ENCODE assay signal across 14 cellular contexts in genomic region chr16:84569382-84569987, GRCh38. TPM values are rescaled to one million over a fixed set of nuclear protein-coding genes. Genes with fewer than 3 reads are reported as not detected.
DNase-seq lines count a peak whose midpoint lies in the region; ATAC-seq lines count a peak whose summit lies in the region.
"Had no signal": no experiment of that assay in that cellular context is flagged by ENCODE, and none has a peak within 500 bp of the region (broad histone marks: within the 10 kb centered on the region; RNA-seq: fewer than 3 reads in every experiment).

No MANE protein-coding gene starts in this region.

- CTCF ChIA-PET in activated CD4-positive, alpha-beta T cell treated with anti-CD3 and anti-CD28 coated beads, Interleukin-2, amount 10 ng/mL, durations not matched to agents 7 days and 5 days (lab: Charles Lee), result interaction anchor here (1.1 kb wide), 2 partner anchors 12 to 13 kb away, joined by 3 read pairs; no protein-coding TSS in a partner anchor

- no peak overlapping the region for H3K4me3 Mint-ChIP-seq in effector memory CD8-positive, alpha-beta T cell
- H3K4me3 Mint-ChIP-seq in activated CD4-positive, alpha-beta T cell treated with anti-CD3 and anti-CD28 coated beads, Interleukin-2, amount 10 ng/mL, durations not matched to agents 7 days and 5 days, result no peak overlapping the region
- H3K4me3 Mint-ChIP-seq: activated naive CD4-positive, alpha-beta T cell treated with anti-CD3 and anti-CD28 coated beads for 36 hours had no signal

- peaks cover 14 to 28% of the 10 kb centered on the region in 2 donors for H3K4me1 Mint-ChIP-seq in effector memory CD8-positive, alpha-beta T cell (ENCODE audit: low read depth in 2 of 2)
- peaks cover 57% of the 10 kb centered on the region for H3K4me1 Mint-ChIP-seq in activated CD4-positive, alpha-beta T cell treated with anti-CD3 and anti-CD28 coated beads, Interleukin-2, amount 10 ng/mL, durations not matched to agents 7 days and 5 days

- peak; percentile 26 for ATAC-seq in effector memory CD8-positive, alpha-beta T cell (replicated peaks)
- no peak for ATAC-seq in HG02852 (IDR thresholded peaks at IDR 0.05; ENCODE audit: unreplicated experiment)

- H3K27me3 Mint-ChIP-seq in effector memory CD8-positive, alpha-beta T cell, result no peaks in the 10 kb centered on the region
- no peaks in the 10 kb centered on the region for H3K27me3 Mint-ChIP-seq in activated CD4-positive, alpha-beta T cell treated with anti-CD3 and anti-CD28 coated beads, Interleukin-2, amount 10 ng/mL, durations not matched to agents 7 days and 5 days

- no peaks in the 10 kb centered on the region for H3K9me3 Mint-ChIP-seq in effector memory CD8-positive, alpha-beta T cell
- peaks cover 15% of the 10 kb centered on the region for H3K9me3 Mint-ChIP-seq in activated CD4-positive, alpha-beta T cell treated with anti-CD3 and anti-CD28 coated beads, Interleukin-2, amount 10 ng/mL, durations not matched to agents 7 days and 5 days

- peaks cover 43% of the 10 kb centered on the region for H3K36me3 Mint-ChIP-seq in effector memory CD8-positive, alpha-beta T cell (ENCODE audit: insufficient read depth)
- peaks cover 89% of the 10 kb centered on the region for H3K36me3 Mint-ChIP-seq in activated CD4-positive, alpha-beta T cell treated with anti-CD3 and anti-CD28 coated beads, Interleukin-2, amount 10 ng/mL, durations not matched to agents 7 days and 5 days (ENCODE audit: low read depth)

- POLR2A ChIA-PET in activated CD4-positive, alpha-beta T cell treated with anti-CD3 and anti-CD28 coated beads, Interleukin-2, amount 10 ng/mL, durations not matched to agents 7 days and 5 days (lab: Charles Lee), result interaction anchor here (0.6 kb wide), 1 partner anchor 83 kb away, joined by 3 read pairs; no protein-coding TSS in a partner anchor

- DNase-seq in GF-D8 (lab: John Stamatoyannopoulos, UW) (peak; percentile 8), NOMO-1 treated with DMSO at 0.1 percent for 48 hours (lab: John Stamatoyannopoulos, UW; ENCODE audit: unreplicated experiment) (peak; percentile 97), pons (ENCODE audit: low spot score) (peak; percentile 78), NCI-H2081 (lab: John Stamatoyannopoulos, UW) (no peak)
- DNase-seq in effector memory CD8-positive, alpha-beta T cell, result no peak
- no peak for DNase-seq in activated CD4-positive, alpha-beta T cell treated with anti-CD3 and anti-CD28 coated beads, Interleukin-2, amount 10 ng/mL, durations not matched to agents 7 days and 5 days
- DNase-seq: activated CD4-positive, alpha-beta T cell treated with anti-CD3 and anti-CD28 coated beads for 4 hours; activated naive CD4-positive, alpha-beta T cell treated with anti-CD3 and anti-CD28 coated beads for 36 hours; central memory CD4-positive, alpha-beta T cell; esophagus squamous epithelium; NCI-H1092 treated with DMSO at 0.1 percent for 48 hours; NCI-H526 treated with DMSO at 0.1 percent for 48 hours; sigmoid colon had no signal

- peak overlapping the region in 1 of 2 donors; percentile 67 for H3K27ac Mint-ChIP-seq in effector memory CD8-positive, alpha-beta T cell
- no peak overlapping the region for H3K27ac Mint-ChIP-seq in activated CD4-positive, alpha-beta T cell treated with anti-CD3 and anti-CD28 coated beads, Interleukin-2, amount 10 ng/mL, durations not matched to agents 7 days and 5 days
- H3K27ac Mint-ChIP-seq: activated naive CD4-positive, alpha-beta T cell treated with anti-CD3 and anti-CD28 coated beads for 36 hours had no signal

RNA-seq across cellular contexts. Expression of gene COTL1, which starts 48.4 kb away (rescaled TPM):
- 100 to 1,000 TPM; 780 to 845 TPM for total RNA-seq in activated CD4-positive, alpha-beta T cell treated with anti-CD3 and anti-CD28 coated beads, Interleukin-2, amount 10 ng/mL, durations not matched to agents 7 days and 5 days

Comparison
In these comparisons a context has a peak if more than half of its experiments do, and no peak if none do; other contexts are left out.
1. DNase-seq: peak in GF-D8 (single experiment), NOMO-1 treated with DMSO at 0.1 percent for 48 hours (single experiment) and pons (single experiment); none in effector memory CD8-positive, alpha-beta T cell (0 of 3), activated CD4-positive, alpha-beta T cell treated with anti-CD3 and anti-CD28 coated beads, Interleukin-2, amount 10 ng/mL, durations not matched to agents 7 days and 5 days (single experiment) and NCI-H2081 (0 of 2).